In the genomic region with DNA sequence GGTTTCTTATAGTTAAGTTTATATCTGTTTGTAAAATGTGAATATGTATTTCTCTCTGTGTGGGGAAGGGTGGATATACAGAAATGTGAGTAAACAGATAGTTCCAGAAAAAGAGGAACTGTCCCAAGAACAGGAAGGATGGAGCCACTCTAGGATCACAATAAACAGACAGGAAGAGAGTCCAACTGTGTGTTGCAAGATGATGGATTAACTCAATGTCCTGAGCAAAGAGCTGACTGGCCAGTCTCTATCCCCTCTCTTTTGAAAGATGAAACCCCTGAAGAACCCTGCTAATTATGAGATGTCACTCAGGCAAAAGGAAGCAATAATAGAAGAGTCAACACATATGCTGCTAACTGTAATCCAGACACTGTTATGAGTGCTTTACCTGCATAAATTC, we compare ENCODE assay signal across 18 cellular contexts.
A peak's percentile ranks its signal among the peaks of the same experiment; 100 is the strongest.
DNase-seq lines count a peak whose midpoint lies in the region; ATAC-seq and TF ChIP-seq lines count a peak whose summit lies in the region.
"Had no signal": no experiment of that assay in that cellular context is flagged by ENCODE, and none has a peak within 500 bp of the region (broad histone marks: within the 10 kb centered on the region; RNA-seq: fewer than 3 reads in every experiment).

No MANE protein-coding gene starts in this region.

- no peak for TF ChIP-seq POLR2A in esophagus muscularis mucosa (IDR thresholded peaks at IDR 0.05; ENCODE audit: low read depth)

- H3K27ac ChIP-seq in esophagus muscularis mucosa (replicated peaks in 1 of 4) (peak overlapping the region; percentile 51 to 58 (median 55)), psoas muscle (peak overlapping the region; percentile 73)

- H3K27me3 ChIP-seq in esophagus muscularis mucosa, result no peaks in the 10 kb centered on the region
- no peaks in the 10 kb centered on the region for H3K27me3 ChIP-seq in psoas muscle (ENCODE audit: insufficient read depth in 3 of 3, low read length in 2 of 3)
- H3K27me3 ChIP-seq: MG63, transverse colon had no signal

- H3K9me3 ChIP-seq in esophagus muscularis mucosa, result no peaks in the 10 kb centered on the region
- no peaks in the 10 kb centered on the region for H3K9me3 ChIP-seq in psoas muscle
- H3K9me3 ChIP-seq: MG63, transverse colon had no signal

- intact Hi-C loops in esophagus muscularis mucosa (cut with DNase I) (no loop called here), psoas muscle (cut with DNase I) (no loop called here)

- peak; percentile 28 for DNase-seq in DMS53 (lab: John Stamatoyannopoulos, UW)
- no peak for DNase-seq in DMS53 treated with DMSO at 0.1 percent for 48 hours (lab: John Stamatoyannopoulos, UW; ENCODE audit: unreplicated experiment)
- DNase-seq in NCI-H510A (lab: John Stamatoyannopoulos, UW), result peak; percentile 2
- peak; percentile 68 for DNase-seq in esophagus muscularis mucosa (ENCODE audit: extremely low spot score)
- DNase-seq in psoas muscle, result no peak
- DNase-seq in NCI-H2107 (lab: John Stamatoyannopoulos, UW), result no peak
- DNase-seq in activated gamma-delta T cell (lab: John Stamatoyannopoulos, UW), result no peak
- no peak for DNase-seq in foreskin fibroblast
- DNase-seq: 8988T; activated CD4-positive, alpha-beta T cell treated with anti-CD3 and anti-CD28 coated beads, Interleukin-2, amount 10 ng/mL, durations not matched to agents 24 days and 14 days; activated T-cell treated with anti-CD3 and anti-CD28 coated beads, Interleukin-2, amount 50 U/mL, for 4 hours; CD8-positive, alpha-beta T cell; kidney glomerular epithelial cell; MG63; NCI-H2227 treated with DMSO at 0.1 percent for 48 hours; T-helper 2 cell; transverse colon had no signal

- ATAC-seq in psoas muscle, result peak; percentile 65 to 84 (median 76)
- ATAC-seq: activated T-cell treated with anti-CD3 and anti-CD28 coated beads, Interleukin-2, amount 50 U/mL, for 4 hours; CD8-positive, alpha-beta T cell; naive thymus-derived CD4-positive, alpha-beta T cell had no signal

- H3K4me3 ChIP-seq in esophagus muscularis mucosa (no peak overlapping the region), psoas muscle (no peak overlapping the region), foreskin fibroblast (ENCODE audit: low read depth in 1 of 2, low read length in 2 of 2) (no peak overlapping the region)
- H3K4me3 ChIP-seq: MG63, transverse colon had no signal

- H3K36me3 ChIP-seq in esophagus muscularis mucosa, result no peaks in the 10 kb centered on the region
- no peaks in the 10 kb centered on the region for H3K36me3 ChIP-seq in psoas muscle (ENCODE audit: insufficient read depth in 1 of 2, low read depth in 1 of 2)
- H3K36me3 ChIP-seq: MG63, transverse colon had no signal

- peaks cover 23 to 35% (median 31%) of the 10 kb centered on the region in 4 donors for H3K4me1 ChIP-seq in esophagus muscularis mucosa
- H3K4me1 ChIP-seq in psoas muscle, result peaks cover 58% of the 10 kb centered on the region

- TF ChIP-seq CTCF in esophagus muscularis mucosa (IDR thresholded peaks at IDR 0.05) (no peak), psoas muscle (IDR thresholded peaks at IDR 0.05) (no peak), foreskin fibroblast (IDR thresholded peaks at IDR 0.05; ENCODE audit: low read depth, low read length) (no peak)

- no peak for TF ChIP-seq EP300 in esophagus muscularis mucosa (IDR thresholded peaks at IDR 0.05)

Comparison
In these comparisons a context has a peak if more than half of its experiments do, and no peak if none do; other contexts are left out.
1. DNase-seq: peak in DMS53 (single experiment), NCI-H510A (single experiment) and esophagus muscularis mucosa (single experiment); none in DMS53 treated with DMSO at 0.1 percent for 48 hours (single experiment), psoas muscle (0 of 2), NCI-H2107 (single experiment), activated gamma-delta T cell (single experiment) and foreskin fibroblast (0 of 2).